ENCODE assay signal across 24 cellular contexts in the genomic region with DNA sequence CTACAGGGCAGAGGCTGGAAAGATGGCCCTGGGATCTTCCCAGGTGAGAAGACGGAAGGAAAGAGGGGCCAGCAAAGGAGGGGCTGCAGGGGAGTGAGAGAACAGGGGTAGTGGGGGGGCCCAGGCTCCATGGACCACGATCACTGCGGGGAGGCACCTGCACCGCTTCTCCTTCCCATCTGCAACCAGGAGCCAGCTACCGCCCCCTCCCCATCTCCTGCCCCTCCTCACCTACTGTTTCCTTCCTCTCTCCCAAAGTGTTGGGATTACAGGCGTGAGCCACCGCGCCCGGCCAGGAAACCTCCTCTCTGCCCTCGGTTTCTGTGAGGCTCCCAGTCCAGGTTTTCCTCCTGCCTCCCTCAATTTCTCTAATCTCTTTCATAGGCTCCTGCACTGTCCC. TPM values are rescaled to one million over a fixed set of nuclear protein-coding genes. Genes with fewer than 3 reads are reported as not detected.
DNase-seq lines count a peak whose midpoint lies in the region; ATAC-seq and TF ChIP-seq lines count a peak whose summit lies in the region.
"Had no signal": no experiment of that assay in that cellular context is flagged by ENCODE, and none has a peak within 500 bp of the region (broad histone marks: within the 10 kb centered on the region; RNA-seq: fewer than 3 reads in every experiment).

No MANE protein-coding gene starts in this region.

- H3K9me3 Mint-ChIP-seq in activated CD4-positive, alpha-beta T cell treated with anti-CD3 and anti-CD28 coated beads for 36 hours (ENCODE audit: low read depth): no peaks in the 10 kb centered on the region
- no peaks in the 10 kb centered on the region for H3K9me3 Mint-ChIP-seq in activated T-helper 17 cell treated with anti-CD3 and anti-CD28 coated beads, Interleukin-2, amount 50 U/mL, for 72 hours
- H3K9me3 Mint-ChIP-seq in neural crest cell: no peaks in the 10 kb centered on the region
- H3K9me3 Mint-ChIP-seq in natural killer cell treated with Interleukin-12 subunit alpha and Interleukin-12 subunit beta and Interleukin-15 and Interleukin-18, amount 100 ng/mL, for 72 hours: no peaks in the 10 kb centered on the region
- H3K9me3 Mint-ChIP-seq: activated naive CD4-positive, alpha-beta T cell treated with anti-CD3 and anti-CD28 coated beads, Interleukin-2, amount 10 ng/mL, durations not matched to agents 7 days and 5 days; IgD-negative memory B cell; nephron progenitor cell had no signal

- BruUV-seq in IMR-90 (replicated peaks; lab: Mats Ljungman, UMichigan): no TSS peak

- H4K8ac ChIP-seq in IMR-90 (ENCODE audit: low read depth in 2 of 2, low read length in 2 of 2): no peak overlapping the region

- no peak for ATAC-seq in activated CD4-positive, alpha-beta T cell treated with anti-CD3 and anti-CD28 coated beads for 36 hours
- no peak for ATAC-seq in IMR-90 (ENCODE audit: low read depth)
- ATAC-seq in activated T-helper 17 cell treated with anti-CD3 and anti-CD28 coated beads, Interleukin-2, amount 50 U/mL, for 72 hours (replicated peaks): no peak
- ATAC-seq in natural killer cell treated with Interleukin-12 subunit alpha and Interleukin-12 subunit beta and Interleukin-15 and Interleukin-18, amount 100 ng/mL, for 72 hours: no peak

- CTCF ChIA-PET in activated CD4-positive, alpha-beta T cell treated with anti-CD3 and anti-CD28 coated beads for 36 hours (lab: Charles Lee): no interaction called here
- CTCF ChIA-PET in IMR-90 (lab: Yijun Ruan, JAX): no interaction called here

- H3K4me2 ChIP-seq in IMR-90 (ENCODE audit: low read depth, low read length): no peak overlapping the region

- H3K56ac ChIP-seq in IMR-90 (ENCODE audit: extremely low read depth, insufficient read depth, low read length): no peak overlapping the region

- no peaks in the 10 kb centered on the region for H3K79me1 ChIP-seq in IMR-90 (ENCODE audit: low read depth in 1 of 2, low read length in 2 of 2)

- no peak for TF ChIP-seq POLR2A in IMR-90 (IDR thresholded peaks at IDR 0.05; ENCODE audit: low read depth, low read length)

- no peak overlapping the region for H3K27ac ChIP-seq in IMR-90 (ENCODE audit: insufficient read depth, low read length)

- no peak overlapping the region for H2BK120ac ChIP-seq in IMR-90 (ENCODE audit: low read depth, low read length)

- no peak for TF ChIP-seq CTCF in IMR-90 (conservative IDR thresholded peaks at IDR 0.05; ENCODE audit: low read depth, low read length)
- TF ChIP-seq CTCF in neural crest cell (conservative IDR thresholded peaks at IDR 0.05): no peak

- H3K4me1 Mint-ChIP-seq in activated CD4-positive, alpha-beta T cell treated with anti-CD3 and anti-CD28 coated beads for 36 hours: peaks cover 37% of the 10 kb centered on the region
- peaks cover 28% of the 10 kb centered on the region for H3K4me1 Mint-ChIP-seq in activated T-helper 17 cell treated with anti-CD3 and anti-CD28 coated beads, Interleukin-2, amount 50 U/mL, for 72 hours
- H3K4me1 Mint-ChIP-seq in neural crest cell: peaks cover 26% of the 10 kb centered on the region
- peaks cover 21 to 32% of the 10 kb centered on the region in 2 donors for H3K4me1 Mint-ChIP-seq in natural killer cell treated with Interleukin-12 subunit alpha and Interleukin-12 subunit beta and Interleukin-15 and Interleukin-18, amount 100 ng/mL, for 72 hours (ENCODE audit: low read depth in 2 of 2)

- peak; percentile 11 for DNase-seq in activated CD4-positive, alpha-beta T cell treated with anti-CD3 and anti-CD28 coated beads for 36 hours
- no peak for DNase-seq in activated CD4-positive, alpha-beta T cell treated with anti-CD3 and anti-CD28 coated beads for 1 hour
- DNase-seq in IMR-90 (no peak), neural crest cell (ENCODE audit: low read depth, low spot score) (no peak), NCI-H2227 (lab: John Stamatoyannopoulos, UW; ENCODE audit: unreplicated experiment) (no peak), SHP77 (lab: John Stamatoyannopoulos, UW) (no peak)
- DNase-seq in natural killer cell treated with Interleukin-12 subunit alpha and Interleukin-12 subunit beta and Interleukin-15 and Interleukin-18, amount 100 ng/mL, for 72 hours (ENCODE audit: low spot score): no peak
- DNase-seq: 8988T; activated CD4-positive, alpha-beta T cell treated with anti-CD3 and anti-CD28 coated beads, Interleukin-2, amount 50 U/mL, for 48 hours; activated naive CD4-positive, alpha-beta T cell treated with anti-CD3 and anti-CD28 coated beads, Interleukin-2, amount 10 ng/mL, durations not matched to agents 7 days and 5 days; left cardiac atrium; midbrain; NCI-H1436 treated with DMSO at 0.1 percent for 48 hours; nephron progenitor cell; psoas muscle; small intestine; stimulated activated CD4-positive, alpha-beta T cell treated with anti-CD3 and anti-CD28 coated beads, Interleukin-4, amount 100 ng/mL, for 4 hours had no signal

- H2BK20ac ChIP-seq in IMR-90 (ENCODE audit: low read depth, low read length): no peak overlapping the region

- POLR2A ChIA-PET in activated CD4-positive, alpha-beta T cell treated with anti-CD3 and anti-CD28 coated beads for 36 hours (lab: Charles Lee): no interaction called here
- POLR2A ChIA-PET in IMR-90 (lab: Charles Lee; ENCODE audit: unreplicated experiment): no interaction called here

- H4K20me1 ChIP-seq in IMR-90 (ENCODE audit: insufficient read depth, low read length): peaks cover 9% of the 10 kb centered on the region; the same call in 1 of the 2 replicates

- H3K14ac ChIP-seq in IMR-90 (replicated peaks; ENCODE audit: low read depth, low read length): no peak overlapping the region

- no peaks in the 10 kb centered on the region for H3K36me3 ChIP-seq in IMR-90 (ENCODE audit: control insufficient read depth, insufficient read depth, low read length)
- H3K36me3 ChIP-seq: gastroesophageal sphincter had no signal

- no peak overlapping the region for H2BK5ac ChIP-seq in IMR-90 (ENCODE audit: low read depth, low read length, poor library complexity, severe bottlenecking)

- H3K4ac ChIP-seq in IMR-90 (ENCODE audit: low read depth, low read length): no peak overlapping the region

- WGBS in IMR-90 (ENCODE audit: extremely low coverage in 2 of 2, insufficient read length in 1 of 2), 2 experiments: no CpG with 5 or more reads among the region's 10 CpGs

- dilution Hi-C loops in IMR-90 (cut with HindIII; ENCODE audit: low sequenced_read_pairs, unreplicated experiment): no loop called here

- no peak for TF ChIP-seq RAD21 in IMR-90 (IDR thresholded peaks at IDR 0.05; ENCODE audit: low read length)

- no peaks in the 10 kb centered on the region for H3K9me3 ChIP-seq in IMR-90 (ENCODE audit: control insufficient read depth, insufficient read depth, low read length)
- H3K9me3 ChIP-seq: gastroesophageal sphincter, psoas muscle had no signal

- no peak overlapping the region for H4K91ac ChIP-seq in IMR-90 (ENCODE audit: insufficient read depth, low read depth, low read length)

- H2AK5ac ChIP-seq in IMR-90 (ENCODE audit: low read depth, low read length): no peak overlapping the region

- H3K4me3 Mint-ChIP-seq in activated CD4-positive, alpha-beta T cell treated with anti-CD3 and anti-CD28 coated beads for 36 hours: no peak overlapping the region
- peak overlapping the region; percentile 84 for H3K4me3 Mint-ChIP-seq in activated T-helper 17 cell treated with anti-CD3 and anti-CD28 coated beads, Interleukin-2, amount 50 U/mL, for 72 hours
- no peak overlapping the region for H3K4me3 Mint-ChIP-seq in neural crest cell
- no peak overlapping the region for H3K4me3 Mint-ChIP-seq in natural killer cell treated with Interleukin-12 subunit alpha and Interleukin-12 subunit beta and Interleukin-15 and Interleukin-18, amount 100 ng/mL, for 72 hours
- H3K4me3 Mint-ChIP-seq: activated naive CD4-positive, alpha-beta T cell treated with anti-CD3 and anti-CD28 coated beads, Interleukin-2, amount 10 ng/mL, durations not matched to agents 7 days and 5 days; nephron progenitor cell had no signal

- no peaks in the 10 kb centered on the region for H3K4me1 ChIP-seq in IMR-90 (ENCODE audit: control insufficient read depth, insufficient read depth, low read length)
- H3K4me1 ChIP-seq: psoas muscle had no signal

- peak overlapping the region; percentile 9 for H2AK9ac ChIP-seq in IMR-90 (replicated peaks; ENCODE audit: low read depth, low read length, poor library complexity)

- intact Hi-C loops in activated CD4-positive, alpha-beta T cell treated with anti-CD3 and anti-CD28 coated beads for 36 hours (cut with DNase I, micrococcal nuclease): loop anchor here (1.0 to 5.0 kb wide), 9 partner anchors 69 to 1215 kb away; a partner anchor contains a TSS
- intact Hi-C loops in IMR-90 (cut with micrococcal nuclease): loop anchor here (1.0 to 10.0 kb wide), 2 partner anchors 69 to 252 kb away; a partner anchor contains a TSS

- H3K9me1 ChIP-seq in IMR-90 (ENCODE audit: insufficient read depth, low read length): no peaks in the 10 kb centered on the region

- no peaks in the 10 kb centered on the region for H3K27me3 ChIP-seq in IMR-90 (ENCODE audit: control insufficient read depth, insufficient read depth, low read length)
- H3K27me3 ChIP-seq: gastroesophageal sphincter had no signal

- no peak overlapping the region for H3K4me3 ChIP-seq in IMR-90 (ENCODE audit: insufficient read depth, low read depth, low read length)
- H3K4me3 ChIP-seq: gastroesophageal sphincter, psoas muscle had no signal

- H3K36me3 Mint-ChIP-seq in activated CD4-positive, alpha-beta T cell treated with anti-CD3 and anti-CD28 coated beads for 36 hours (ENCODE audit: low read depth): no peaks in the 10 kb centered on the region
- peaks cover 26% of the 10 kb centered on the region for H3K36me3 Mint-ChIP-seq in activated T-helper 17 cell treated with anti-CD3 and anti-CD28 coated beads, Interleukin-2, amount 50 U/mL, for 72 hours (ENCODE audit: low read depth)
- H3K36me3 Mint-ChIP-seq in neural crest cell (ENCODE audit: low read depth): peaks cover 2% of the 10 kb centered on the region
- no peaks in the 10 kb centered on the region for H3K36me3 Mint-ChIP-seq in natural killer cell treated with Interleukin-12 subunit alpha and Interleukin-12 subunit beta and Interleukin-15 and Interleukin-18, amount 100 ng/mL, for 72 hours
- H3K36me3 Mint-ChIP-seq: activated naive CD4-positive, alpha-beta T cell treated with anti-CD3 and anti-CD28 coated beads, Interleukin-2, amount 10 ng/mL, durations not matched to agents 7 days and 5 days; IgD-negative memory B cell had no signal

- no peak overlapping the region for H3K23ac ChIP-seq in IMR-90 (ENCODE audit: low read depth, low read length)

- no peak overlapping the region for H2BK15ac ChIP-seq in IMR-90 (ENCODE audit: low read depth, low read length)

- H2AFZ ChIP-seq in IMR-90 (replicated peaks; ENCODE audit: low read length, poor library complexity): no peak overlapping the region

- in situ Hi-C loops in IMR-90 (cut with MboI; ENCODE audit: low sequenced_read_pairs): no loop called here

- H3K18ac ChIP-seq in IMR-90 (ENCODE audit: low read depth, low read length): no peak overlapping the region

- peaks cover 17% of the 10 kb centered on the region for H3K27me3 Mint-ChIP-seq in activated CD4-positive, alpha-beta T cell treated with anti-CD3 and anti-CD28 coated beads for 36 hours
- H3K27me3 Mint-ChIP-seq in activated T-helper 17 cell treated with anti-CD3 and anti-CD28 coated beads, Interleukin-2, amount 50 U/mL, for 72 hours: peaks cover 7% of the 10 kb centered on the region
- peaks cover 28% of the 10 kb centered on the region for H3K27me3 Mint-ChIP-seq in neural crest cell (ENCODE audit: low read depth)
- peaks cover 5 to 6% of the 10 kb centered on the region in 2 donors for H3K27me3 Mint-ChIP-seq in natural killer cell treated with Interleukin-12 subunit alpha and Interleukin-12 subunit beta and Interleukin-15 and Interleukin-18, amount 100 ng/mL, for 72 hours
- H3K27me3 Mint-ChIP-seq: IgD-negative memory B cell had no signal

- H4K5ac ChIP-seq in IMR-90 (ENCODE audit: low read depth, low read length): no peak overlapping the region

- no peak overlapping the region for H3K9ac ChIP-seq in IMR-90 (ENCODE audit: low read depth, low read length)

- H3K27ac Mint-ChIP-seq in activated CD4-positive, alpha-beta T cell treated with anti-CD3 and anti-CD28 coated beads for 36 hours: no peak overlapping the region
- H3K27ac Mint-ChIP-seq in activated T-helper 17 cell treated with anti-CD3 and anti-CD28 coated beads, Interleukin-2, amount 50 U/mL, for 72 hours: peak overlapping the region; percentile 100
- peak overlapping the region; percentile 16 for H3K27ac Mint-ChIP-seq in neural crest cell (ENCODE audit: unreplicated experiment)
- H3K27ac Mint-ChIP-seq in natural killer cell treated with Interleukin-12 subunit alpha and Interleukin-12 subunit beta and Interleukin-15 and Interleukin-18, amount 100 ng/mL, for 72 hours: peak overlapping the region in 1 of 2 donors; percentile 100

RNA-seq across cellular contexts. Expression of a gene that starts 19.4 kb away (rescaled TPM):
- 10 to 100 TPM; 21.0 to 23.1 TPM for total RNA-seq in activated CD4-positive, alpha-beta T cell treated with anti-CD3 and anti-CD28 coated beads for 36 hours
- total RNA-seq in IMR-90 (2012; rRNA removed) (39.4 and 42.5 TPM in 2 replicates), neural crest cell (35.0 and 39.4 TPM in 2 replicates)
- 88.1 and 100 TPM in 2 replicates for polyA plus RNA-seq in IMR-90 (2012; rRNA removed)
- polyA plus RNA-seq in IMR-90 (2012; cell fraction: cytosol; rRNA removed): 62.7 and 128 TPM in 2 replicates
- polyA plus RNA-seq in IMR-90 (2012; cell fraction: nucleus; rRNA removed; ENCODE audit: low replicate concordance): 28.7 and 70.2 TPM in 2 replicates
- total RNA-seq in activated T-helper 17 cell treated with anti-CD3 and anti-CD28 coated beads, Interleukin-2, amount 50 U/mL, for 72 hours: 10 to 100 TPM; 15.6 to 32.2 TPM
- 10 to 100 TPM; 50.5 to 59.8 TPM for total RNA-seq in natural killer cell treated with Interleukin-12 subunit alpha and Interleukin-12 subunit beta and Interleukin-15 and Interleukin-18, amount 100 ng/mL, for 72 hours

RNA-seq across cellular contexts. Expression of a gene that starts 27.6 kb away (rescaled TPM):
- 10 to 100 TPM; 11.7 to 11.9 TPM for total RNA-seq in activated CD4-positive, alpha-beta T cell treated with anti-CD3 and anti-CD28 coated beads for 36 hours
- total RNA-seq in IMR-90 (2012; rRNA removed): 236 and 283 TPM in 2 replicates
- polyA plus RNA-seq in IMR-90 (2012; rRNA removed): 609 and 635 TPM in 2 replicates
- polyA plus RNA-seq in IMR-90 (2012; cell fraction: cytosol; rRNA removed): 441 and 849 TPM in 2 replicates
- 284 and 520 TPM in 2 replicates for polyA plus RNA-seq in IMR-90 (2012; cell fraction: nucleus; rRNA removed; ENCODE audit: low replicate concordance)
- 10 to 100 TPM; 18.1 to 36.1 TPM for total RNA-seq in activated T-helper 17 cell treated with anti-CD3 and anti-CD28 coated beads, Interleukin-2, amount 50 U/mL, for 72 hours
- 58.7 and 62.6 TPM in 2 replicates for total RNA-seq in neural crest cell
- 10 to 100 TPM; 50.7 to 72.4 TPM for total RNA-seq in natural killer cell treated with Interleukin-12 subunit alpha and Interleukin-12 subunit beta and Interleukin-15 and Interleukin-18, amount 100 ng/mL, for 72 hours

RNA-seq across cellular contexts. Expression of a gene that starts 48.1 kb away (rescaled TPM):
- not detected for total RNA-seq in activated CD4-positive, alpha-beta T cell treated with anti-CD3 and anti-CD28 coated beads for 36 hours
- total RNA-seq in IMR-90 (2012; rRNA removed): not detected in 2 replicates
- 0.24 TPM in 1 of 2 replicates, not detected in the other for polyA plus RNA-seq in IMR-90 (2012; rRNA removed)
- polyA plus RNA-seq in IMR-90 (2012; cell fraction: cytosol; rRNA removed): 0.10 TPM in 1 of 2 replicates, not detected in the other
- 0.16 TPM in 1 of 2 replicates, not detected in the other for polyA plus RNA-seq in IMR-90 (2012; cell fraction: nucleus; rRNA removed; ENCODE audit: low replicate concordance)
- not detected for total RNA-seq in activated T-helper 17 cell treated with anti-CD3 and anti-CD28 coated beads, Interleukin-2, amount 50 U/mL, for 72 hours
- total RNA-seq in neural crest cell: not detected in 2 replicates
- not detected for total RNA-seq in natural killer cell treated with Interleukin-12 subunit alpha and Interleukin-12 subunit beta and Interleukin-15 and Interleukin-18, amount 100 ng/mL, for 72 hours
- total RNA-seq: chondrocyte; esophagus mucosa; gastroesophageal sphincter; T-helper 1 cell treated with Interleukin-12 subunit alpha and Interleukin-12 subunit beta and Interleukin-4 antibody, amounts not matched to agents 30 ng/mL and 1 ng/mL, for 36 hours; urinary bladder had no signal
- polyA plus RNA-seq: IgD-negative memory B cell, urinary bladder had no signal

RNA-seq across cellular contexts. Expression of a gene that starts 59.3 kb away (rescaled TPM):
- total RNA-seq in activated CD4-positive, alpha-beta T cell treated with anti-CD3 and anti-CD28 coated beads for 36 hours: not detected
- total RNA-seq in IMR-90 (2012; rRNA removed) (not detected in 2 replicates), neural crest cell (not detected in 2 replicates)
- not detected in 2 replicates for polyA plus RNA-seq in IMR-90 (2012; rRNA removed)
- polyA plus RNA-seq in IMR-90 (2012; cell fraction: cytosol; rRNA removed): not detected in 2 replicates
- polyA plus RNA-seq in IMR-90 (2012; cell fraction: nucleus; rRNA removed; ENCODE audit: low replicate concordance): not detected in 2 replicates
- total RNA-seq in activated T-helper 17 cell treated with anti-CD3 and anti-CD28 coated beads, Interleukin-2, amount 50 U/mL, for 72 hours: not detected
- total RNA-seq in natural killer cell treated with Interleukin-12 subunit alpha and Interleukin-12 subunit beta and Interleukin-15 and Interleukin-18, amount 100 ng/mL, for 72 hours: not detected
- total RNA-seq: chondrocyte; esophagus mucosa; T-helper 1 cell treated with Interleukin-12 subunit alpha and Interleukin-12 subunit beta and Interleukin-4 antibody, amounts not matched to agents 30 ng/mL and 1 ng/mL, for 36 hours; urinary bladder had no signal
- polyA plus RNA-seq: IgD-negative memory B cell had no signal
